ENCODE assay signal across 8 cellular contexts in the genomic region with DNA sequence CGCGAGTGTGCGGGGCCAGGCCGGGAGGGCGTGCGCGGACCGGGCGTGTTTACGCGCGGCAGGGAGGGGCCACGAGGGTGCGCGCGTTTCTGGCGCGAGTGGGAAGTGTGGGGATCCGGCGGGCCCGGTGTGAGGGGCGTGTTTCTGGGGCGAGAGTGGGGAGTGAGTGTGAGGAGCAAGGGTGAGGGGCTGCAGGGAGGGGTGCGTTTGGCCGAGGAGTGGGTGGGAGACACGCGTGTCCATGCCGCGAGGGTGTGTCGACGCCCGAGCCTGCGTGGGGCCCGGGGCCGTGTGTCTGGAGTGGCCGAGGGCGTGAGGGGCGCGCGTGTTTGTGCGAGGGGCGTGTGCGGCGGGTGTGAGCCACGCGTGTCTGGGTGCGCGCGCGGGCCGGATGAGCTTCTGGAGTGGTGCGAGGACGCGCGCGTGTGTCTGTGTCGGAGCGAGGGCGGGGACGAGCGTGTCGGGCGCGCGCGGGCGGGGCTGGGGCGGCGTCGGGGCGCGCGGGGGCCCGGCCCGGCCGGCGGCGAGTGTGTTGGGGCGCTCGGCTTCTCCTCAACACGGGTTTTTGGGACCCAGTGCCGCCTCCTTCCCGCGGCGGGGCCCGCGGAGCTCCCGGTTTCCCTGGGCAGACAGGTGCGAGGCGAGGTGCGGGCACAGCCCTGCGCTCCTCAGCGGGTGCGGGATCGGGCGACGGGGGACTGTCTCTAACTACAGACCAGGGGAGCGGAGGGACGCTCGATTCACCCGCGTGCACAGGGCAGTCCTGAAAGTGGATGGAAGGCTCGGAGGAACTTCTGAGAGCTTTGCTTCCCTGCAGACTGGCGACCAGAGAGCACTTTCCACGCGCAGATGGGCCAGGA.
DNase-seq lines count a peak whose midpoint lies in the region; ATAC-seq lines count a peak whose summit lies in the region.

No MANE protein-coding gene starts in this region.

- DNase-seq in NCI-H82 (lab: John Stamatoyannopoulos, UW) (peak; percentile 31), NCI-H82 treated with DMSO at 0.1 percent for 48 hours (lab: John Stamatoyannopoulos, UW; ENCODE audit: unreplicated experiment) (no peak), hippocampal formation (lab: John Stamatoyannopoulos, UW) (peak; percentile 30 to 41)
- no peak for DNase-seq in activated naive CD8-positive, alpha-beta T cell treated with anti-CD3 and anti-CD28 coated beads, Interleukin-2, amount 50 U/mL, for 24 hours

- no peaks in the 10 kb centered on the region for H3K9me3 ChIP-seq in skeletal muscle satellite cell (replicated peaks; ENCODE audit: low read length)

- H3K27me3 ChIP-seq in skeletal muscle satellite cell (ENCODE audit: control insufficient read depth, insufficient read depth, low read length) = peaks cover 59% of the 10 kb centered on the region

- peak overlapping the region; percentile 72 for H3K4me2 ChIP-seq in skeletal muscle satellite cell (ENCODE audit: low read length)

- H3K36me3 Mint-ChIP-seq in activated naive CD8-positive, alpha-beta T cell treated with anti-CD3 and anti-CD28 coated beads, Interleukin-2, amount 50 U/mL, for 24 hours (ENCODE audit: low read depth) = no peaks in the 10 kb centered on the region

- peaks cover 62% of the 10 kb centered on the region for H3K27me3 Mint-ChIP-seq in activated naive CD8-positive, alpha-beta T cell treated with anti-CD3 and anti-CD28 coated beads, Interleukin-2, amount 50 U/mL, for 24 hours

- H3K9ac ChIP-seq in skeletal muscle satellite cell (ENCODE audit: low read depth, low read length) = no peak overlapping the region

- ATAC-seq in activated naive CD8-positive, alpha-beta T cell treated with anti-CD3 and anti-CD28 coated beads, Interleukin-2, amount 50 U/mL, for 24 hours = no peak
- ATAC-seq in HG03565 (IDR thresholded peaks at IDR 0.05; ENCODE audit: unreplicated experiment) = no peak
- ATAC-seq in HG03520 (IDR thresholded peaks at IDR 0.05; ENCODE audit: unreplicated experiment) = no peak
- no peak for ATAC-seq in GM21825 (IDR thresholded peaks at IDR 0.05; ENCODE audit: unreplicated experiment)

- H3K4me1 ChIP-seq in skeletal muscle satellite cell (ENCODE audit: control insufficient read depth, insufficient read depth, low read length) = peaks cover 10% of the 10 kb centered on the region

- H3K36me3 ChIP-seq in skeletal muscle satellite cell (ENCODE audit: insufficient read depth, low read length) = no peaks in the 10 kb centered on the region

- peak overlapping the region; percentile 73 for H3K4me3 Mint-ChIP-seq in activated naive CD8-positive, alpha-beta T cell treated with anti-CD3 and anti-CD28 coated beads, Interleukin-2, amount 50 U/mL, for 24 hours

- no peaks in the 10 kb centered on the region for H3K9me3 Mint-ChIP-seq in activated naive CD8-positive, alpha-beta T cell treated with anti-CD3 and anti-CD28 coated beads, Interleukin-2, amount 50 U/mL, for 24 hours

- H3K4me1 Mint-ChIP-seq in activated naive CD8-positive, alpha-beta T cell treated with anti-CD3 and anti-CD28 coated beads, Interleukin-2, amount 50 U/mL, for 24 hours = peaks cover 9% of the 10 kb centered on the region

- peak overlapping the region; percentile 30 for H3K27ac Mint-ChIP-seq in activated naive CD8-positive, alpha-beta T cell treated with anti-CD3 and anti-CD28 coated beads, Interleukin-2, amount 50 U/mL, for 24 hours

- H3K4me3 ChIP-seq in skeletal muscle satellite cell (ENCODE audit: low read length) = peak overlapping the region; percentile 51

Comparison
In these comparisons a context has a peak if more than half of its experiments do, and no peak if none do; other contexts are left out.
1. DNase-seq: peak in NCI-H82 (single experiment) and hippocampal formation (2 of 2); none in NCI-H82 treated with DMSO at 0.1 percent for 48 hours (single experiment) and activated naive CD8-positive, alpha-beta T cell treated with anti-CD3 and anti-CD28 coated beads, Interleukin-2, amount 50 U/mL, for 24 hours (single experiment).